8 cellular contexts compared by ENCODE assay signal in the genomic region with DNA sequence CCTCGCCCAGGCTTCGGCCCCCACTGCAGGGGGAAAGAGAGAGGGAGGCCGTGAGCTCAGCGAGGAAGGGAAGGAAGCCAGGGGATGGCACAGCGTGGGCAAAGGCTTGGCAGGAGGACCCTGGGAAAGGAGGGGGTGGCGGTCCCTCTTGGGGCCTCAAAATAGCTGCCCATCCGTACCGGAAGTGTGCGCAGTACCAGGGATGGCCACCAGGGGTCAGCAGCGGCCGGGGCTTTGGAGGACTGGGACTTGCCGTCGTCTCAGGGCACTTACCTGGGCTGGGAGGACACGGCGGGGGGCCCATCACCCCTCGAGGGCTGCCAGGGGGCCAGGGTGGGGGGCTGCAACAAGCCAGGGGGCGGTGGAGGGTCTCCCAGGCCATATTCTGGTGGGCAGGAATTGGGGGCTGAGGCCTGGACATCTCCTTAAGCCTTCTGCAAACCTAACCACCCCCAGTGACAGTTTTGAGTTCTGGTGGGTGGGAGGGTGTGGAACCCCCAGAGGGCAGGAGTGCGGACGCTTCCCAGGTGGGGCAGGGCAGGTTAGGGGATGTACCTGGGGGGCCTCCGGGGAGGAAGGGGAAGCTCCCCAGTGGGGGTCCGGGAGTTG. TPM values are rescaled to one million over a fixed set of nuclear protein-coding genes. Genes with fewer than 3 reads are reported as not detected.
DNase-seq lines count a peak whose midpoint lies in the region; ATAC-seq and TF ChIP-seq lines count a peak whose summit lies in the region.

No MANE protein-coding gene starts in this region.

- H3K36me3 ChIP-seq in CD8-positive, alpha-beta T cell (ENCODE audit: insufficient read depth, low read length): peaks cover 6% of the 10 kb centered on the region
- peaks cover 3% of the 10 kb centered on the region for H3K36me3 ChIP-seq in OCI-LY3 (replicated peaks; ENCODE audit: low read depth, low read length)
- no peaks in the 10 kb centered on the region for H3K36me3 ChIP-seq in fibroblast of lung (ENCODE audit: control insufficient read depth, insufficient read depth, low read length)

- H3K27me3 ChIP-seq in CD8-positive, alpha-beta T cell (ENCODE audit: insufficient read depth, low read length): no peaks in the 10 kb centered on the region
- H3K27me3 ChIP-seq in OCI-LY3 (ENCODE audit: low read depth, low read length) (no peaks in the 10 kb centered on the region), fibroblast of lung (ENCODE audit: control insufficient read depth, insufficient read depth, low read length) (no peaks in the 10 kb centered on the region)

- no peaks in the 10 kb centered on the region for H3K9me3 ChIP-seq in CD8-positive, alpha-beta T cell (ENCODE audit: low read length)
- H3K9me3 ChIP-seq in OCI-LY3 (ENCODE audit: insufficient read depth, low read length) (no peaks in the 10 kb centered on the region), fibroblast of lung (ENCODE audit: control insufficient read depth, insufficient read depth, low read depth, low read length) (no peaks in the 10 kb centered on the region)

- POLR2A ChIA-PET in CD8-positive, alpha-beta T cell (lab: Charles Lee): interaction anchor here (1.0 kb wide), 1 partner anchor 81 kb away, joined by 3 read pairs; no protein-coding TSS in a partner anchor

- no peaks in the 10 kb centered on the region for H3K4me1 ChIP-seq in CD8-positive, alpha-beta T cell (ENCODE audit: insufficient read depth, low read length)
- H3K4me1 ChIP-seq in OCI-LY3 (ENCODE audit: low read length) (peaks cover 29% of the 10 kb centered on the region), fibroblast of lung (ENCODE audit: control insufficient read depth, extremely low read depth, insufficient read depth, low read length) (no peaks in the 10 kb centered on the region)

- ATAC-seq in CD8-positive, alpha-beta T cell: peak; percentile 100
- ATAC-seq in HG02798 (IDR thresholded peaks at IDR 0.05; ENCODE audit: poor library complexity, unreplicated experiment) (peak; percentile 49), GM18519 (IDR thresholded peaks at IDR 0.05; ENCODE audit: low FRiP score, unreplicated experiment) (no peak)
- peak; percentile 86 for ATAC-seq in activated T-cell treated with anti-CD3 and anti-CD28 coated beads, Interleukin-2, amount 50 U/mL, for 4 hours

- H4K20me1 ChIP-seq in OCI-LY3 (ENCODE audit: insufficient read depth, low read length): no peaks in the 10 kb centered on the region
- no peaks in the 10 kb centered on the region for H4K20me1 ChIP-seq in fibroblast of lung (ENCODE audit: control insufficient read depth, extremely low read depth, insufficient read depth, low read length)

- CTCF ChIA-PET in CD8-positive, alpha-beta T cell (lab: Charles Lee): interaction anchor here (0.6 to 3.6 kb wide), 12 partner anchors 10 to 316 kb away, joined by 3 to 26 read pairs (median 4); no protein-coding TSS in a partner anchor

- intact Hi-C loops in CD8-positive, alpha-beta T cell (cut with DNase I, micrococcal nuclease): loop anchor here (1.0 kb wide), 3 partner anchors 29 to 344 kb away; no protein-coding TSS in a partner anchor

- H3K4me1 Mint-ChIP-seq in CD8-positive, alpha-beta T cell (ENCODE audit: low read depth): no peaks in the 10 kb centered on the region
- no peaks in the 10 kb centered on the region for H3K4me1 Mint-ChIP-seq in activated T-cell treated with anti-CD3 and anti-CD28 coated beads, Interleukin-2, amount 50 U/mL, for 4 hours (ENCODE audit: low read depth)
- H3K4me1 Mint-ChIP-seq in neural crest cell: no peaks in the 10 kb centered on the region

- H2AFZ ChIP-seq in OCI-LY3 (ENCODE audit: low read depth, low read length) (peak overlapping the region; percentile 20; the same call in 1 of the 2 replicates), fibroblast of lung (ENCODE audit: low read length) (peak overlapping the region; percentile 87)

- no peaks in the 10 kb centered on the region for H3K27me3 Mint-ChIP-seq in CD8-positive, alpha-beta T cell (ENCODE audit: low read depth)
- no peaks in the 10 kb centered on the region for H3K27me3 Mint-ChIP-seq in activated T-cell treated with anti-CD3 and anti-CD28 coated beads, Interleukin-2, amount 50 U/mL, for 4 hours (ENCODE audit: low read depth)
- peaks cover 2% of the 10 kb centered on the region for H3K27me3 Mint-ChIP-seq in neural crest cell (ENCODE audit: low read depth)

- H3K27ac Mint-ChIP-seq in CD8-positive, alpha-beta T cell: no peak overlapping the region
- H3K27ac Mint-ChIP-seq in neural crest cell (ENCODE audit: unreplicated experiment): no peak overlapping the region

- H3K36me3 Mint-ChIP-seq in CD8-positive, alpha-beta T cell: peaks cover 20% of the 10 kb centered on the region
- peaks cover 6% of the 10 kb centered on the region for H3K36me3 Mint-ChIP-seq in activated T-cell treated with anti-CD3 and anti-CD28 coated beads, Interleukin-2, amount 50 U/mL, for 4 hours (ENCODE audit: insufficient read depth)
- H3K36me3 Mint-ChIP-seq in neural crest cell (ENCODE audit: low read depth): no peaks in the 10 kb centered on the region

- no peak overlapping the region for H3K4me3 ChIP-seq in CD8-positive, alpha-beta T cell (ENCODE audit: low read depth, low read length)
- H3K4me3 ChIP-seq in OCI-LY3 (ENCODE audit: low read length): no peak overlapping the region
- H3K4me3 ChIP-seq in fibroblast of lung (replicated peaks in 1 of 4; ENCODE audit: control extremely low read depth in 1 of 4, insufficient read depth in 1 of 4, low read depth in 3 of 4, low read length in 4 of 4): no peak overlapping the region

- no peak overlapping the region for H3K4me3 Mint-ChIP-seq in CD8-positive, alpha-beta T cell
- no peak overlapping the region for H3K4me3 Mint-ChIP-seq in activated T-cell treated with anti-CD3 and anti-CD28 coated beads, Interleukin-2, amount 50 U/mL, for 4 hours
- no peak overlapping the region for H3K4me3 Mint-ChIP-seq in neural crest cell

- no peak overlapping the region for H3K27ac ChIP-seq in CD8-positive, alpha-beta T cell (ENCODE audit: low read depth, low read length)
- H3K27ac ChIP-seq in OCI-LY3 (ENCODE audit: low read length) (no peak overlapping the region), fibroblast of lung (ENCODE audit: insufficient read depth, low read length) (no peak overlapping the region)

- peak; percentile 75 for TF ChIP-seq CTCF in CD8-positive, alpha-beta T cell (IDR thresholded peaks at IDR 0.05)
- TF ChIP-seq CTCF in OCI-LY3 (IDR thresholded peaks at IDR 0.05; ENCODE audit: low read depth, low read length) (peak; percentile 91), fibroblast of lung (conservative IDR thresholded peaks at IDR 0.05 in 1 of 2, IDR thresholded peaks at IDR 0.05 in 1 of 2; ENCODE audit: low read depth in 1 of 2, low read length in 2 of 2) (peak; percentile 85 to 86), neural crest cell (conservative IDR thresholded peaks at IDR 0.05) (peak; percentile 90)

- H3K9ac ChIP-seq in OCI-LY3 (ENCODE audit: low read length) (no peak overlapping the region; the same call in 1 of the 2 replicates), fibroblast of lung (ENCODE audit: insufficient read depth, low read length) (peak overlapping the region; percentile 7)

- peak overlapping the region; percentile 31 for H3K4me2 ChIP-seq in OCI-LY3 (ENCODE audit: low read length)
- peak overlapping the region; percentile 25 for H3K4me2 ChIP-seq in fibroblast of lung (ENCODE audit: extremely low read depth, insufficient read depth, low read length)

- H3K9me3 Mint-ChIP-seq in CD8-positive, alpha-beta T cell: no peaks in the 10 kb centered on the region
- H3K9me3 Mint-ChIP-seq in activated T-cell treated with anti-CD3 and anti-CD28 coated beads, Interleukin-2, amount 50 U/mL, for 4 hours: no peaks in the 10 kb centered on the region
- H3K9me3 Mint-ChIP-seq in neural crest cell: no peaks in the 10 kb centered on the region

- peak; percentile 75 to 92 (median 81) for DNase-seq in CD8-positive, alpha-beta T cell
- peak; percentile 86 for DNase-seq in activated T-cell treated with anti-CD3 and anti-CD28 coated beads, Interleukin-2, amount 50 U/mL, for 4 hours
- DNase-seq in fibroblast of lung (ENCODE audit: low read depth in 2 of 2) (peak; percentile 35 to 49), neural crest cell (ENCODE audit: low read depth, low spot score) (peak; percentile 96)
- DNase-seq in stimulated activated naive CD4-positive, alpha-beta T cell treated with Interleukin-2 at 50 U/mL for 16 hours (lab: John Stamatoyannopoulos, UW): peak; percentile 77

- H3K79me2 ChIP-seq in OCI-LY3 (ENCODE audit: low read length) (no peaks in the 10 kb centered on the region), fibroblast of lung (ENCODE audit: control insufficient read depth, insufficient read depth, low read length) (no peaks in the 10 kb centered on the region)

RNA-seq across cellular contexts. Expression of a gene that starts 7.8 kb away (rescaled TPM):
- total RNA-seq in CD8-positive, alpha-beta T cell: 1 to 10 TPM; 9.4 to 9.9 TPM
- total RNA-seq in activated T-cell treated with anti-CD3 and anti-CD28 coated beads, Interleukin-2, amount 50 U/mL, for 4 hours: 10 to 100 TPM; 42.3 to 43.2 (median 43.1) TPM
- total RNA-seq in fibroblast of lung: 21.1 and 23.8 TPM in 2 replicates
- polyA plus RNA-seq in fibroblast of lung: 9.4 and 11.8 TPM in 2 replicates
- 15.4 and 17.3 TPM in 2 replicates for polyA plus RNA-seq in fibroblast of lung (2012)
- 56.0 and 84.3 TPM in 2 replicates for polyA minus RNA-seq in fibroblast of lung (ENCODE audit: low replicate concordance)
- 42.8 and 44.8 TPM in 2 replicates for total RNA-seq in neural crest cell

RNA-seq across cellular contexts. Expression of a gene that starts 24.0 kb away (rescaled TPM):
- total RNA-seq in CD8-positive, alpha-beta T cell: 1 to 10 TPM; 1.8 to 2.0 TPM
- 1 to 10 TPM; 2.2 to 3.7 (median 2.3) TPM for total RNA-seq in activated T-cell treated with anti-CD3 and anti-CD28 coated beads, Interleukin-2, amount 50 U/mL, for 4 hours
- total RNA-seq in fibroblast of lung (under 0.01 and 0.33 TPM in 2 replicates), neural crest cell (1.4 and 1.5 TPM in 2 replicates)
- 0.19 and 0.35 TPM in 2 replicates for polyA plus RNA-seq in fibroblast of lung
- 0.19 and 0.27 TPM in 2 replicates for polyA plus RNA-seq in fibroblast of lung (2012)
- not detected in 2 replicates for polyA minus RNA-seq in fibroblast of lung (ENCODE audit: low replicate concordance)

RNA-seq across cellular contexts. Expression of a gene that starts 45.8 kb away (rescaled TPM):
- total RNA-seq in CD8-positive, alpha-beta T cell: 10 to 100 TPM in 1 of 2 experiments, 1 to 10 TPM in 1; 6.6 to 13.6 TPM
- total RNA-seq in activated T-cell treated with anti-CD3 and anti-CD28 coated beads, Interleukin-2, amount 50 U/mL, for 4 hours: 10 to 100 TPM; 38.0 to 43.1 (median 38.6) TPM
- total RNA-seq in fibroblast of lung (8.7 and 13.9 TPM in 2 replicates), neural crest cell (23.6 and 28.0 TPM in 2 replicates)
- polyA plus RNA-seq in fibroblast of lung: 10.7 and 16.8 TPM in 2 replicates
- 16.0 and 24.7 TPM in 2 replicates for polyA plus RNA-seq in fibroblast of lung (2012)
- polyA minus RNA-seq in fibroblast of lung (ENCODE audit: low replicate concordance): 24.3 and 25.2 TPM in 2 replicates

RNA-seq across cellular contexts. Expression of a gene that starts 46.0 kb away (rescaled TPM):
- total RNA-seq in CD8-positive, alpha-beta T cell: 10 to 100 TPM; 33.4 to 38.8 TPM
- 100 to 1,000 TPM; 110 to 120 (median 118) TPM for total RNA-seq in activated T-cell treated with anti-CD3 and anti-CD28 coated beads, Interleukin-2, amount 50 U/mL, for 4 hours
- 60.1 and 65.2 TPM in 2 replicates for total RNA-seq in fibroblast of lung
- polyA plus RNA-seq in fibroblast of lung: 31.9 and 45.3 TPM in 2 replicates
- polyA plus RNA-seq in fibroblast of lung (2012): 91.4 and 116 TPM in 2 replicates
- 75.4 and 115 TPM in 2 replicates for polyA minus RNA-seq in fibroblast of lung (ENCODE audit: low replicate concordance)
- total RNA-seq in neural crest cell: 107 and 111 TPM in 2 replicates

RNA-seq across cellular contexts. Expression of a gene that starts 57.1 kb away (rescaled TPM):
- total RNA-seq in CD8-positive, alpha-beta T cell: 10 to 100 TPM in 1 of 2 experiments, 1 to 10 TPM in 1; 9.5 to 12.5 TPM
- 10 to 100 TPM; 57.9 to 71.7 (median 66.6) TPM for total RNA-seq in activated T-cell treated with anti-CD3 and anti-CD28 coated beads, Interleukin-2, amount 50 U/mL, for 4 hours
- total RNA-seq in fibroblast of lung (3.3 and 4.4 TPM in 2 replicates), neural crest cell (17.6 and 18.6 TPM in 2 replicates)
- 4.6 and 9.8 TPM in 2 replicates for polyA plus RNA-seq in fibroblast of lung
- 5.1 and 10.0 TPM in 2 replicates for polyA plus RNA-seq in fibroblast of lung (2012)
- 5.1 and 11.1 TPM in 2 replicates for polyA minus RNA-seq in fibroblast of lung (ENCODE audit: low replicate concordance)

Comparison
In these comparisons a context has a peak if more than half of its experiments do, and no peak if none do; other contexts are left out.
1. DNase-seq: peak in every context shown above with its lines; median percentile 96 in neural crest cell; 86 in activated T-cell treated with anti-CD3 and anti-CD28 coated beads, Interleukin-2, amount 50 U/mL, for 4 hours; 81 in CD8-positive, alpha-beta T cell; 77 in stimulated activated naive CD4-positive, alpha-beta T cell treated with Interleukin-2 at 50 U/mL for 16 hours; 42 in fibroblast of lung.